Comparison of ENCODE assay signal across 1 cellular context in genomic region chr10:112716924-112717348, GRCh38.
TF ChIP-seq lines count a peak whose summit lies in the region.

No MANE protein-coding gene starts in this region.

TF ChIP-seq in HepG2, 621 proteins besides CTCF, POLR2A, EP300 and RAD21 (continued from another document and continues in another):
- TF ChIP-seq FUBP1 (CRISPR knock-in tag; IDR thresholded peaks at IDR 0.05; ENCODE audit: borderline replicate concordance) (no peak), SMYD3 (CRISPR knock-in tag; IDR thresholded peaks at IDR 0.05) (0 out of 2 replicates have a peak, but pooled peaks have one; percentile 47), IKZF5 (CRISPR knock-in tag; IDR thresholded peaks at IDR 0.05) (peak; percentile 81), POGK (CRISPR knock-in tag; conservative IDR thresholded peaks at IDR 0.05) (no peak), TCF7 (IDR thresholded peaks at IDR 0.05; ENCODE audit: low read depth) (peak; percentile 60), HDAC6 (IDR thresholded peaks at IDR 0.05; ENCODE audit: low read depth, low read length) (no peak), ZNF788 (CRISPR knock-in tag; IDR thresholded peaks at IDR 0.05; ENCODE audit: borderline replicate concordance) (no peak), ZBTB10 (CRISPR knock-in tag; IDR thresholded peaks at IDR 0.05; ENCODE audit: borderline replicate concordance) (no peak), PTBP1 (IDR thresholded peaks at IDR 0.05; ENCODE audit: low read depth, low read length, poor library complexity, severe bottlenecking) (no peak), KDM6A (CRISPR knock-in tag; IDR thresholded peaks at IDR 0.05; ENCODE audit: low read depth) (peak; percentile 56), IRF1 (CRISPR knock-in tag; IDR thresholded peaks at IDR 0.05; ENCODE audit: low read depth) (no peak), IRF9 (CRISPR knock-in tag; IDR thresholded peaks at IDR 0.05; ENCODE audit: borderline replicate concordance) (no peak), ZNF407 (CRISPR knock-in tag; IDR thresholded peaks at IDR 0.05; ENCODE audit: not compliant biosample characterization) (no peak), MLX (CRISPR knock-in tag; IDR thresholded peaks at IDR 0.05) (peak; percentile 56; the same call in 1 of the 2 replicates), ZNF710 (CRISPR knock-in tag; IDR thresholded peaks at IDR 0.05; ENCODE audit: borderline replicate concordance) (peak; percentile 84; the same call in 1 of the 2 replicates), ZBTB34 (CRISPR knock-in tag; IDR thresholded peaks at IDR 0.05) (no peak; the same call in 1 of the 2 replicates), ZNF703 (CRISPR knock-in tag; IDR thresholded peaks at IDR 0.05; ENCODE audit: borderline replicate concordance) (no peak), PBX2 (CRISPR knock-in tag; IDR thresholded peaks at IDR 0.05) (no peak), RFX1 (IDR thresholded peaks at IDR 0.05) (no peak), KLF11 (CRISPR knock-in tag; IDR thresholded peaks at IDR 0.05) (no peak), HBP1 (CRISPR knock-in tag; IDR thresholded peaks at IDR 0.05; ENCODE audit: low read depth) (no peak), ZNF564 (CRISPR knock-in tag; IDR thresholded peaks at IDR 0.05) (no peak)
